14 cellular contexts compared by ENCODE assay signal in the genomic region with DNA sequence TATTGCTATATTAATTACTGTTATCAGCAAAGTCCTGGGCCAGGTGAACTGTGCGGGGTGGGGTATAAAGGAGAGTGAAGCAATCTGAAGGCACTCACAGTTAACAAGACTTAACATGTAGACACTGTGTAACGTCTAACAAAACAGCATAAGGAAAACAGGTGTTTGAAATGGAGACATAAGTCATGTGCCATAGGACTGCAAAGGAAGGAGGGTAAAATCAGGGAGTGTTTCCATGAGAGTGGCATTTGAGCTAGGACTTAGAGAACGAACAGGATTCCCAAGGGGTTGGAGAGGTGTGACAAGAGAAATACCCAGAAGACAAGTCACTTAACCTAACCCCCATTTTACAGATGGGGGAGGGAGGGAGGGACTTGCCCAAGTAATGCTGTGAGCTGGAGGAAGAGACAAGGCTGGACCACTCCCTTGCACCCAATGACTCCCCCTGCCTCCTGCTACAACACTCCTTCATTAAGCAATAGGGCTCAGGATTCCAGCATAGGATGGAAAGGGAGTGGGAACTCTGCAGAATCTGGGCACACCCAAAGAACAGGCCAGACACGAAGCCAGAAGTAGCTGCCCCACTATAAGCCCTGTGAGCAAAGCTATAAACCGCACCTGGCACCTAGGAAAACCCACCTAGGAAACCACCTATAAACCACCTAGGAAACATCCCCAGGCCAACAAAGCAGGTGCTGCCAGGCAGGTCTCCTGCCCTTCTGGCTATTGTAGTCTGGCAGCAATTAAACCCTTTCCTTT. TPM values are rescaled to one million over a fixed set of nuclear protein-coding genes. Genes with fewer than 3 reads are reported as not detected.
DNase-seq lines count a peak whose midpoint lies in the region; ATAC-seq and TF ChIP-seq lines count a peak whose summit lies in the region.
"Had no signal": no experiment of that assay in that cellular context is flagged by ENCODE, and none has a peak within 500 bp of the region (broad histone marks: within the 10 kb centered on the region; RNA-seq: fewer than 3 reads in every experiment).

No MANE protein-coding gene starts in this region.

- H3K4me2 ChIP-seq in neural progenitor cell: no peak overlapping the region
- H3K4me2 ChIP-seq: SK-N-SH had no signal

- no peaks in the 10 kb centered on the region for H3K27me3 Mint-ChIP-seq in CD4-positive, alpha-beta T cell
- H3K27me3 Mint-ChIP-seq in neural progenitor cell (ENCODE audit: insufficient read depth, low read depth): no peaks in the 10 kb centered on the region
- no peaks in the 10 kb centered on the region for H3K27me3 Mint-ChIP-seq in activated naive CD8-positive, alpha-beta T cell treated with anti-CD3 and anti-CD28 coated beads, Interleukin-2, amount 50 U/mL, for 24 hours
- H3K27me3 Mint-ChIP-seq: activated naive CD8-positive, alpha-beta T cell treated with anti-CD3 and anti-CD28 coated beads, Interleukin-2, amount 10 ng/mL, durations not matched to agents 7 days and 5 days had no signal

- H3K9me3 Mint-ChIP-seq in CD4-positive, alpha-beta T cell: no peaks in the 10 kb centered on the region
- H3K9me3 Mint-ChIP-seq in neural progenitor cell: no peaks in the 10 kb centered on the region
- no peaks in the 10 kb centered on the region for H3K9me3 Mint-ChIP-seq in activated naive CD8-positive, alpha-beta T cell treated with anti-CD3 and anti-CD28 coated beads, Interleukin-2, amount 50 U/mL, for 24 hours
- H3K9me3 Mint-ChIP-seq: activated naive CD8-positive, alpha-beta T cell treated with anti-CD3 and anti-CD28 coated beads, Interleukin-2, amount 10 ng/mL, durations not matched to agents 7 days and 5 days had no signal

- no peaks in the 10 kb centered on the region for H3K9me3 ChIP-seq in CD4-positive, alpha-beta T cell (ENCODE audit: control insufficient read depth, low read length)
- H3K9me3 ChIP-seq in neural progenitor cell (ENCODE audit: low read depth): no peaks in the 10 kb centered on the region
- H3K9me3 ChIP-seq: esophagus muscularis mucosa, SK-N-SH, uterus had no signal

- no peaks in the 10 kb centered on the region for H3K36me3 ChIP-seq in neural progenitor cell
- H3K36me3 ChIP-seq: uterus had no signal

- H3K79me2 ChIP-seq in neural progenitor cell (ENCODE audit: low read depth): peaks cover 48% of the 10 kb centered on the region

- H3K4me1 ChIP-seq in neural progenitor cell: no peaks in the 10 kb centered on the region

- no peak overlapping the region for H3K27ac ChIP-seq in CD4-positive, alpha-beta T cell (ENCODE audit: low read depth, low read length)
- H3K27ac ChIP-seq in neural progenitor cell: no peak overlapping the region
- H3K27ac ChIP-seq: esophagus muscularis mucosa, uterus, VCaP had no signal

- H3K27ac Mint-ChIP-seq in CD4-positive, alpha-beta T cell: peak overlapping the region; percentile 5
- no peak overlapping the region for H3K27ac Mint-ChIP-seq in neural progenitor cell
- H3K27ac Mint-ChIP-seq in activated naive CD8-positive, alpha-beta T cell treated with anti-CD3 and anti-CD28 coated beads, Interleukin-2, amount 50 U/mL, for 24 hours: no peak overlapping the region
- H3K27ac Mint-ChIP-seq: activated naive CD8-positive, alpha-beta T cell treated with anti-CD3 and anti-CD28 coated beads, Interleukin-2, amount 10 ng/mL, durations not matched to agents 7 days and 5 days had no signal

- no peaks in the 10 kb centered on the region for H4K20me1 ChIP-seq in neural progenitor cell (ENCODE audit: low read depth)

- H3F3A ChIP-seq in neural progenitor cell (ENCODE audit: low read depth): no peaks in the 10 kb centered on the region

- H3K4me3 ChIP-seq in epithelial cell of esophagus (ENCODE audit: low read length) (no peak overlapping the region), neural progenitor cell (no peak overlapping the region)
- H3K4me3 ChIP-seq: esophagus muscularis mucosa, uterus had no signal

- H3K9ac ChIP-seq in neural progenitor cell: peak overlapping the region; percentile 17
- H3K9ac ChIP-seq: SK-N-SH had no signal

- H3K4me1 Mint-ChIP-seq in CD4-positive, alpha-beta T cell (ENCODE audit: low read depth): no peaks in the 10 kb centered on the region
- H3K4me1 Mint-ChIP-seq in neural progenitor cell: no peaks in the 10 kb centered on the region
- peaks cover 26% of the 10 kb centered on the region for H3K4me1 Mint-ChIP-seq in activated naive CD8-positive, alpha-beta T cell treated with anti-CD3 and anti-CD28 coated beads, Interleukin-2, amount 50 U/mL, for 24 hours

- no peak for DNase-seq in CD4-positive, alpha-beta T cell
- DNase-seq in NCI-H1105 (lab: John Stamatoyannopoulos, UW) (peak; percentile 69), epithelial cell of esophagus (ENCODE audit: low read depth) (peak; percentile 93), neural progenitor cell (ENCODE audit: low spot score) (no peak), ecto neural progenitor cell (ENCODE audit: low spot score) (no peak), AG08396 (ENCODE audit: low spot score) (no peak), SIG-M5 treated with dmso at 0.1 percent for 504 hours (lab: John Stamatoyannopoulos, UW; ENCODE audit: unreplicated experiment) (no peak)
- no peak for DNase-seq in activated naive CD8-positive, alpha-beta T cell treated with anti-CD3 and anti-CD28 coated beads, Interleukin-2, amount 50 U/mL, for 24 hours
- DNase-seq: activated naive CD8-positive, alpha-beta T cell treated with anti-CD3 and anti-CD28 coated beads, Interleukin-2, amount 10 ng/mL, durations not matched to agents 7 days and 5 days; NCI-H187 treated with DMSO at 0.1 percent for 48 hours; SK-N-SH; uterus had no signal

- CTCF ChIA-PET in CD4-positive, alpha-beta T cell (lab: Charles Lee): interaction anchor here (0.5 to 0.7 kb wide), 2 partner anchors 78 to 948 kb away, joined by 3 to 4 read pairs; no protein-coding TSS in a partner anchor

- H2AFZ ChIP-seq in neural progenitor cell (replicated peaks): no peak overlapping the region

- H3K4me3 Mint-ChIP-seq in CD4-positive, alpha-beta T cell: no peak overlapping the region
- no peak overlapping the region for H3K4me3 Mint-ChIP-seq in neural progenitor cell
- no peak overlapping the region for H3K4me3 Mint-ChIP-seq in activated naive CD8-positive, alpha-beta T cell treated with anti-CD3 and anti-CD28 coated beads, Interleukin-2, amount 50 U/mL, for 24 hours
- H3K4me3 Mint-ChIP-seq: activated naive CD8-positive, alpha-beta T cell treated with anti-CD3 and anti-CD28 coated beads, Interleukin-2, amount 10 ng/mL, durations not matched to agents 7 days and 5 days had no signal

- no peak for TF ChIP-seq CTCF in CD4-positive, alpha-beta T cell (IDR thresholded peaks at IDR 0.05)
- no peak for TF ChIP-seq CTCF in epithelial cell of esophagus (IDR thresholded peaks at IDR 0.05; ENCODE audit: insufficient read depth, low read depth, low read length, missing control alignments)
- TF ChIP-seq CTCF in neural progenitor cell (IDR thresholded peaks at IDR 0.05): no peak

- POLR2A ChIA-PET in CD4-positive, alpha-beta T cell (lab: Charles Lee): interaction anchor here (0.6 kb wide), 1 partner anchor 136 kb away, joined by 3 read pairs; no protein-coding TSS in a partner anchor

- peaks cover 44% of the 10 kb centered on the region for H3K36me3 Mint-ChIP-seq in CD4-positive, alpha-beta T cell (ENCODE audit: low read depth)
- no peaks in the 10 kb centered on the region for H3K36me3 Mint-ChIP-seq in neural progenitor cell
- peaks cover 6% of the 10 kb centered on the region for H3K36me3 Mint-ChIP-seq in activated naive CD8-positive, alpha-beta T cell treated with anti-CD3 and anti-CD28 coated beads, Interleukin-2, amount 50 U/mL, for 24 hours (ENCODE audit: low read depth)
- H3K36me3 Mint-ChIP-seq: activated naive CD8-positive, alpha-beta T cell treated with anti-CD3 and anti-CD28 coated beads, Interleukin-2, amount 10 ng/mL, durations not matched to agents 7 days and 5 days had no signal

- no peak for ATAC-seq in CD4-positive, alpha-beta T cell (ENCODE audit: poor library complexity)
- no peak for ATAC-seq in activated naive CD8-positive, alpha-beta T cell treated with anti-CD3 and anti-CD28 coated beads, Interleukin-2, amount 50 U/mL, for 24 hours

- intact Hi-C loops in CD4-positive, alpha-beta T cell (cut with DNase I, micrococcal nuclease): no loop called here

- no peaks in the 10 kb centered on the region for H3K27me3 ChIP-seq in CD4-positive, alpha-beta T cell (ENCODE audit: control insufficient read depth, insufficient read depth, low read length)
- H3K27me3 ChIP-seq in neural progenitor cell: no peaks in the 10 kb centered on the region
- H3K27me3 ChIP-seq: esophagus muscularis mucosa, uterus had no signal

RNA-seq across cellular contexts. Expression of a gene that starts 6.6 kb away (rescaled TPM):
- 10 to 100 TPM; 42.3 to 45.9 TPM for total RNA-seq in CD4-positive, alpha-beta T cell
- 30.7 and 47.7 TPM in 2 replicates for total RNA-seq in neural progenitor cell (ENCODE audit: low replicate concordance)

RNA-seq across cellular contexts. Expression of a gene that starts 20.6 kb away (rescaled TPM):
- not detected for total RNA-seq in CD4-positive, alpha-beta T cell
- 0.06 TPM in 1 of 2 replicates, not detected in the other for total RNA-seq in neural progenitor cell (ENCODE audit: low replicate concordance)
- total RNA-seq: activated naive CD8-positive, alpha-beta T cell treated with anti-CD3 and anti-CD28 coated beads, Interleukin-2, amount 10 ng/mL, durations not matched to agents 7 days and 5 days; uterus had no signal

Comparison
In these comparisons a context has a peak if more than half of its experiments do, and no peak if none do; other contexts are left out.
1. DNase-seq: peak in NCI-H1105 (single experiment) and epithelial cell of esophagus (single experiment); none in CD4-positive, alpha-beta T cell (0 of 10), neural progenitor cell (single experiment), ecto neural progenitor cell (single experiment), activated naive CD8-positive, alpha-beta T cell treated with anti-CD3 and anti-CD28 coated beads, Interleukin-2, amount 50 U/mL, for 24 hours (single experiment), AG08396 (single experiment) and SIG-M5 treated with dmso at 0.1 percent for 504 hours (single experiment).